In the genomic region with DNA sequence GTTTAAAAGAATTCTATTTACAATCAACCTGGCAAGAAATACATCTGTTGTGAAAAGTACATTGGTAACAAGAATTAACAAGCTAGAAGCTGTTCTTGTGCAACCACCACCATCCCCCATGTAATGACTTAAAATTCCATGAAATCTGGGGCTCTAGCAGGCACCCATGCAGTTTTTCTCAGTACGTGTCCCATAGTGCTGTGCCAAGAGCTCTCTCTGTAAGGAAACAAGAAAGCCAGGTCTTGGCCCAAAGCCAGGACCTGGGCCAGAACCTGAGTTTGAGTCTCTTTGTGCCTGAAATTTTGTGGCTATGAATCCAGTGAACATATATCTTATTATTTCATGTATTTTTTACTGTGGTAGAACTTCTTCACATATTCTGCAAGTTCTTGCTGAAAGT, we compare ENCODE assay signal across 12 cellular contexts. TPM values are rescaled to one million over a fixed set of nuclear protein-coding genes. Genes with fewer than 3 reads are reported as not detected.
DNase-seq lines count a peak whose midpoint lies in the region; ATAC-seq and TF ChIP-seq lines count a peak whose summit lies in the region.
"Had no signal": no experiment of that assay in that cellular context is flagged by ENCODE, and none has a peak within 500 bp of the region (broad histone marks: within the 10 kb centered on the region; RNA-seq: fewer than 3 reads in every experiment).

No MANE protein-coding gene starts in this region.

- H3K27ac ChIP-seq in left lung = no peak overlapping the region
- H3K27ac ChIP-seq in PC-9 = no peak overlapping the region

- H3K79me2 ChIP-seq in PC-9 (ENCODE audit: low read depth) = peaks cover 7% of the 10 kb centered on the region

- H3F3A ChIP-seq in PC-9 (ENCODE audit: insufficient read depth, low read depth) = peaks cover 4% of the 10 kb centered on the region; the same call in 1 of the 2 replicates

- H3K9me2 ChIP-seq in PC-9 (ENCODE audit: insufficient read depth) = no peaks in the 10 kb centered on the region

- POLR2A ChIA-PET in PC-9 (lab: Charles Lee; ENCODE audit: unreplicated experiment) = no interaction called here

- ATAC-seq in left lung = peak; percentile 17

- BruUV-seq in PC-9 (replicated peaks; lab: Mats Ljungman, UMichigan) = no TSS peak

- H3K27me3 ChIP-seq in left lung = no peaks in the 10 kb centered on the region
- no peaks in the 10 kb centered on the region for H3K27me3 ChIP-seq in PC-9 (ENCODE audit: insufficient read depth, low read depth)

- intact Hi-C loops in left lung (cut with DNase I) = no loop called here
- intact Hi-C loops in PC-9 (cut with micrococcal nuclease; ENCODE audit: unreplicated experiment) = no loop called here

- H4K20me1 ChIP-seq in PC-9 (ENCODE audit: insufficient read depth) = no peaks in the 10 kb centered on the region; the same call in 1 of the 2 replicates

- no peak overlapping the region for H2AFZ ChIP-seq in PC-9

- H3K9me3 ChIP-seq in left lung (no peaks in the 10 kb centered on the region), PC-9 (ENCODE audit: insufficient read depth, low read depth) (no peaks in the 10 kb centered on the region)

- TF ChIP-seq CTCF in AG10803 (conservative IDR thresholded peaks at IDR 0.05; ENCODE audit: low read length) (no peak), cardiac fibroblast (IDR thresholded peaks at IDR 0.05; ENCODE audit: low read depth, low read length) (no peak), left lung (IDR thresholded peaks at IDR 0.05) (no peak), PC-9 (conservative IDR thresholded peaks at IDR 0.05) (no peak)

- CTCF ChIA-PET in PC-9 (lab: Charles Lee) = no interaction called here

- peak; percentile 82 for DNase-seq in AG10803 (ENCODE audit: low read depth)
- peak; percentile 15 for DNase-seq in KBM-7
- peak; percentile 51 to 76 for DNase-seq in cardiac fibroblast (ENCODE audit: low read depth in 2 of 2)
- no peak for DNase-seq in left lung
- DNase-seq in glomerular visceral epithelial cell (ENCODE audit: extremely low spot score) = no peak
- no peak for DNase-seq in PC-9
- no peak for DNase-seq in NCI-H146 (lab: John Stamatoyannopoulos, UW)
- no peak for DNase-seq in NCI-H748 (lab: John Stamatoyannopoulos, UW; ENCODE audit: unreplicated experiment)
- DNase-seq: activated CD4-positive, alpha-beta T cell treated with anti-CD3 and anti-CD28 coated beads for 48 hours; activated gamma-delta T cell; kidney; stimulated activated CD4-positive, alpha-beta T cell treated with anti-CD3 and anti-CD28 coated beads, Interleukin-15, amount 100 ng/mL, for 24 hours had no signal

- no peaks in the 10 kb centered on the region for H3K36me3 ChIP-seq in left lung
- no peaks in the 10 kb centered on the region for H3K36me3 ChIP-seq in PC-9 (ENCODE audit: low read depth)

- in situ Hi-C loops in KBM-7 (cut with MboI; ENCODE audit: low pct_unique_long_range_greater_than_20kb, low sequenced_read_pairs) = no loop called here

- no peak overlapping the region for H3K4me2 ChIP-seq in PC-9

- peaks cover 16 to 26% of the 10 kb centered on the region in 2 donors for H3K4me1 ChIP-seq in left lung
- no peaks in the 10 kb centered on the region for H3K4me1 ChIP-seq in PC-9 (replicated peaks; ENCODE audit: insufficient read depth)

- no peak overlapping the region for H3K4me3 ChIP-seq in AG10803 (ENCODE audit: low read length)
- H3K4me3 ChIP-seq in cardiac fibroblast (replicated peaks in 1 of 2; ENCODE audit: low read depth in 2 of 2, low read length in 2 of 2) = no peak overlapping the region
- H3K4me3 ChIP-seq in left lung = no peak overlapping the region
- H3K4me3 ChIP-seq in PC-9 = no peak overlapping the region

RNA-seq across cellular contexts. Expression of a gene that starts 46.6 kb away (rescaled TPM):
- total RNA-seq in left lung = 10 to 100 TPM; 47.1 to 67.4 TPM
- 74.7 and 92.4 TPM in 2 replicates for total RNA-seq in PC-9 (2021)

Comparison
In these comparisons a context has a peak if more than half of its experiments do, and no peak if none do; other contexts are left out.
1. DNase-seq: peak in AG10803 (single experiment), KBM-7 (single experiment) and cardiac fibroblast (2 of 2); none in left lung (0 of 2), glomerular visceral epithelial cell (single experiment), PC-9 (0 of 2), NCI-H146 (single experiment) and NCI-H748 (single experiment).